In genomic region chr4:79865253-79865652, GRCh38 we compare ENCODE assay signal across 14 cellular contexts.
DNase-seq lines count a peak whose midpoint lies in the region; FAIRE-seq and TF ChIP-seq lines count a peak whose summit lies in the region.
"Had no signal": no experiment of that assay in that cellular context is flagged by ENCODE, and none has a peak within 500 bp of the region (broad histone marks: within the 10 kb centered on the region; RNA-seq: fewer than 3 reads in every experiment).

No MANE protein-coding gene starts in this region.

- no peak overlapping the region for H3K9ac ChIP-seq in keratinocyte (ENCODE audit: control insufficient read depth, extremely low read depth, insufficient read depth, low read length)

- no peaks in the 10 kb centered on the region for H3K9me1 ChIP-seq in keratinocyte (ENCODE audit: control insufficient read depth, extremely low read depth, insufficient read depth, low read length)

- H3K27ac ChIP-seq in brain microvascular endothelial cell (no peak overlapping the region), keratinocyte (ENCODE audit: control insufficient read depth, insufficient read depth, low read length) (no peak overlapping the region)
- H3K27ac ChIP-seq: colonic mucosa, ovary had no signal

- H3K4me2 ChIP-seq in keratinocyte (ENCODE audit: control insufficient read depth, extremely low read depth, insufficient read depth, low read depth, low read length), result no peak overlapping the region

- H3K27ac Mint-ChIP-seq in T-helper 2 cell treated with Interferon-gamma antibody and Interleukin-4, amounts not matched to agents 5 μg/mL and 100 μg/mL, for 36 hours, result no peak overlapping the region
- no peak overlapping the region for H3K27ac Mint-ChIP-seq in endothelial cell (ENCODE audit: unreplicated experiment)
- H3K27ac Mint-ChIP-seq: activated naive CD8-positive, alpha-beta T cell had no signal

- H3K4me3 ChIP-seq in brain microvascular endothelial cell (ENCODE audit: low read depth, low read length), result no peak overlapping the region
- H3K4me3 ChIP-seq in keratinocyte (ENCODE audit: control insufficient read depth in 2 of 3, extremely low read depth in 1 of 3, insufficient read depth in 2 of 3, low read depth in 1 of 3, low read length in 3 of 3), result no peak overlapping the region
- H3K4me3 ChIP-seq: colonic mucosa, mucosa of descending colon, ovary had no signal

- H3K27me3 ChIP-seq in brain microvascular endothelial cell (replicated peaks) (no peaks in the 10 kb centered on the region), keratinocyte (ENCODE audit: control insufficient read depth, extremely low read depth, insufficient read depth, low read length) (no peaks in the 10 kb centered on the region)
- H3K27me3 ChIP-seq: colonic mucosa, ovary had no signal

- no peaks in the 10 kb centered on the region for H3K79me2 ChIP-seq in keratinocyte (ENCODE audit: control insufficient read depth, insufficient read depth, low read length)

- peak; percentile 36 for FAIRE-seq in keratinocyte (lab: Jason Lieb, UNC)

- H3K36me3 Mint-ChIP-seq in T-helper 2 cell treated with Interferon-gamma antibody and Interleukin-4, amounts not matched to agents 5 μg/mL and 100 μg/mL, for 36 hours (ENCODE audit: low read depth), result no peaks in the 10 kb centered on the region
- H3K36me3 Mint-ChIP-seq in endothelial cell (ENCODE audit: low read depth, unreplicated experiment), result no peaks in the 10 kb centered on the region
- H3K36me3 Mint-ChIP-seq: activated naive CD8-positive, alpha-beta T cell had no signal

- DNase-seq in AG08395 (ENCODE audit: low spot score) (peak; percentile 55), HS-5 (ENCODE audit: low read depth) (peak; percentile 28), brain microvascular endothelial cell (peak; percentile 55), keratinocyte (ENCODE audit: low read depth, low spot score) (no peak), endothelial cell (ENCODE audit: low spot score) (no peak)
- no peak for DNase-seq in effector CD4-positive, alpha-beta T cell
- DNase-seq in activated CD8-positive, alpha-beta memory T cell treated with anti-CD3 and anti-CD28 coated beads, Interleukin-2, amount 50 U/mL, for 48 hours, result no peak
- no peak for DNase-seq in T-helper 2 cell treated with Interferon-gamma antibody and Interleukin-4, amounts not matched to agents 5 μg/mL and 100 μg/mL, for 36 hours (ENCODE audit: low spot score)
- DNase-seq: activated CD4-positive, CD25-positive, alpha-beta regulatory T cell treated with anti-CD3 and anti-CD28 coated beads, Interleukin-2, amount 50 U/mL, for 72 hours; colonic mucosa; mucosa of descending colon; ovary; substantia nigra had no signal

- H3K9me3 Mint-ChIP-seq in T-helper 2 cell treated with Interferon-gamma antibody and Interleukin-4, amounts not matched to agents 5 μg/mL and 100 μg/mL, for 36 hours, result no peaks in the 10 kb centered on the region
- H3K9me3 Mint-ChIP-seq in endothelial cell (ENCODE audit: unreplicated experiment), result no peaks in the 10 kb centered on the region

- H3K4me3 Mint-ChIP-seq in T-helper 2 cell treated with Interferon-gamma antibody and Interleukin-4, amounts not matched to agents 5 μg/mL and 100 μg/mL, for 36 hours, result no peak overlapping the region
- H3K4me3 Mint-ChIP-seq in endothelial cell (ENCODE audit: unreplicated experiment), result no peak overlapping the region
- H3K4me3 Mint-ChIP-seq: activated naive CD8-positive, alpha-beta T cell had no signal

- H3K4me1 Mint-ChIP-seq in T-helper 2 cell treated with Interferon-gamma antibody and Interleukin-4, amounts not matched to agents 5 μg/mL and 100 μg/mL, for 36 hours (ENCODE audit: low read depth), result no peaks in the 10 kb centered on the region
- no peaks in the 10 kb centered on the region for H3K4me1 Mint-ChIP-seq in endothelial cell (ENCODE audit: unreplicated experiment)

- H3K27me3 Mint-ChIP-seq in T-helper 2 cell treated with Interferon-gamma antibody and Interleukin-4, amounts not matched to agents 5 μg/mL and 100 μg/mL, for 36 hours (ENCODE audit: low read depth), result no peaks in the 10 kb centered on the region
- no peaks in the 10 kb centered on the region for H3K27me3 Mint-ChIP-seq in endothelial cell (ENCODE audit: unreplicated experiment)

- H3K36me3 ChIP-seq in brain microvascular endothelial cell (replicated peaks), result no peaks in the 10 kb centered on the region
- H3K36me3 ChIP-seq in keratinocyte (ENCODE audit: control insufficient read depth in 2 of 2, extremely low read depth in 1 of 2, insufficient read depth in 2 of 2, low read length in 2 of 2), result no peaks in the 10 kb centered on the region
- H3K36me3 ChIP-seq: colonic mucosa, ovary had no signal

- dilution Hi-C loops in keratinocyte (cut with MboI; ENCODE audit: extremely low pct_ligation_motif_present, low sequenced_read_pairs), result no loop called here

- TF ChIP-seq CTCF in brain microvascular endothelial cell (IDR thresholded peaks at IDR 0.05; ENCODE audit: low read depth, low read length, missing control alignments), result no peak
- TF ChIP-seq CTCF in keratinocyte (optimal IDR thresholded peaks at IDR 0.05 in 1 of 3, IDR thresholded peaks at IDR 0.05 in 1 of 3, conservative IDR thresholded peaks at IDR 0.05 in 1 of 3; ENCODE audit: extremely low read depth in 1 of 3, insufficient read depth in 2 of 3, low read length in 3 of 3), result no peak
- no peak for TF ChIP-seq CTCF in endothelial cell (IDR thresholded peaks at IDR 0.05; ENCODE audit: unreplicated experiment)

- in situ Hi-C loops in brain microvascular endothelial cell (cut with HindIII; ENCODE audit: low pct_ligation_motif_present, low sequenced_read_pairs), result no loop called here

- H4K20me1 ChIP-seq in keratinocyte (ENCODE audit: control insufficient read depth, extremely low read depth, insufficient read depth, low read length), result no peaks in the 10 kb centered on the region

- no peaks in the 10 kb centered on the region for H3K9me3 ChIP-seq in keratinocyte (ENCODE audit: control insufficient read depth, low read depth, low read length)
- H3K9me3 ChIP-seq: colonic mucosa, mucosa of descending colon, ovary had no signal

- H3K4me1 ChIP-seq in keratinocyte (ENCODE audit: control insufficient read depth, extremely low read depth, insufficient read depth, low read length), result no peaks in the 10 kb centered on the region
- H3K4me1 ChIP-seq: colonic mucosa had no signal

- no peak overlapping the region for H2AFZ ChIP-seq in keratinocyte (ENCODE audit: control insufficient read depth, low read length)

Comparison
In these comparisons a context has a peak if more than half of its experiments do, and no peak if none do; other contexts are left out.
1. DNase-seq: peak in AG08395 (single experiment), HS-5 (single experiment) and brain microvascular endothelial cell (single experiment); none in keratinocyte (single experiment), effector CD4-positive, alpha-beta T cell (single experiment), activated CD8-positive, alpha-beta memory T cell treated with anti-CD3 and anti-CD28 coated beads, Interleukin-2, amount 50 U/mL, for 48 hours (single experiment), T-helper 2 cell treated with Interferon-gamma antibody and Interleukin-4, amounts not matched to agents 5 μg/mL and 100 μg/mL, for 36 hours (single experiment) and endothelial cell (single experiment).